ENCODE assay signal across 8 cellular contexts in the genomic region with DNA sequence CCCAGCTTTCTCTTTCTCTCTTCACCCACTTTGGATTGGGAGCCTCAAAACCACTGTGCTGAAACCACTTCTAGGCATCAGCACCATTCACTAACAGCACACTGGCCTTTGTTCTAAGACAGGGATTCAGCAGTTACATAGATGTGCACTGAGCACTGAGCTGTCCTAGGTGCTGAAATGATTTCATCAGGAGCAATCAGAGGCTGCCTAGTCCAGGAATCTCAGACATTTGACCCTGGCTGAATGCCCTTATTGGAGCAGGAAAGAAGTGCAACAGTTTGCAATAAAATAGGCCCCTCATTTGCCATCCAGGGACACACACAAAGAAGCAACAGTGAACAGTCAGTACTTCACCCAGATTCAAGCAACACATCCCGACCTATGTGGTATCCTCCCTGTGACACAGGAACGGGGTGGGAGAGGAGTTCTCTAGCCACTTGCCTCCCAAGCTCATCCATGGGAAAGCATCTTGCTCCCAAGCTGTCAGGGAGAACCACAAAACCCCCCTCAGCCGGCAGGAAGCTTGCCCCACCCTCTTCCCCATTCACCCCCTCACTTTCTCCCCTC.
DNase-seq lines count a peak whose midpoint lies in the region; ATAC-seq and TF ChIP-seq lines count a peak whose summit lies in the region.

No MANE protein-coding gene starts in this region.

- intact Hi-C loops in prostate gland (cut with DNase I) = no loop called here

- CTCF ChIA-PET in WTC11 (lab: Charles Lee) = no interaction called here

- H3K27me3 Mint-ChIP-seq in WTC11 (ENCODE audit: low read depth) = no peaks in the 10 kb centered on the region; the same call in 1 of the 2 replicates
- peaks cover 13% of the 10 kb centered on the region for H3K27me3 Mint-ChIP-seq in activated naive CD8-positive, alpha-beta T cell treated with anti-CD3 and anti-CD28 coated beads for 36 hours
- peaks cover 12% of the 10 kb centered on the region for H3K27me3 Mint-ChIP-seq in stimulated activated naive CD8-positive, alpha-beta T cell treated with anti-CD3 and anti-CD28 coated beads, Interleukin-15, amount 100 ng/mL, for 72 hours

- H3K9me3 ChIP-seq in prostate gland = no peaks in the 10 kb centered on the region

- ATAC-seq in WTC11 (peak; percentile 92), HG03565 (IDR thresholded peaks at IDR 0.05; ENCODE audit: unreplicated experiment) (no peak)
- no peak for ATAC-seq in stimulated activated naive CD8-positive, alpha-beta T cell treated with anti-CD3 and anti-CD28 coated beads, Interleukin-15, amount 100 ng/mL, for 72 hours

- no peak for TF ChIP-seq CTCF in WTC11 (IDR thresholded peaks at IDR 0.05)
- no peak for TF ChIP-seq CTCF in prostate gland (IDR thresholded peaks at IDR 0.05)

- no peaks in the 10 kb centered on the region for H3K4me1 ChIP-seq in prostate gland (replicated peaks)

- WGBS in prostate gland = 66% methylated on average over 3 of the region's 3 CpGs

- H3K36me3 Mint-ChIP-seq in WTC11 = no peaks in the 10 kb centered on the region
- no peaks in the 10 kb centered on the region for H3K36me3 Mint-ChIP-seq in activated naive CD8-positive, alpha-beta T cell treated with anti-CD3 and anti-CD28 coated beads for 36 hours

- H3K36me3 ChIP-seq in prostate gland = no peaks in the 10 kb centered on the region

- TF ChIP-seq POLR2A in prostate gland (IDR thresholded peaks at IDR 0.05) = no peak

- H3K27ac Mint-ChIP-seq in WTC11 = no peak overlapping the region
- no peak overlapping the region for H3K27ac Mint-ChIP-seq in activated naive CD8-positive, alpha-beta T cell treated with anti-CD3 and anti-CD28 coated beads for 36 hours
- no peak overlapping the region for H3K27ac Mint-ChIP-seq in stimulated activated naive CD8-positive, alpha-beta T cell treated with anti-CD3 and anti-CD28 coated beads, Interleukin-15, amount 100 ng/mL, for 72 hours

- no peaks in the 10 kb centered on the region for H3K27me3 ChIP-seq in prostate gland (replicated peaks; ENCODE audit: insufficient read depth)

- no peak overlapping the region for H3K27ac ChIP-seq in prostate gland

- H3K4me3 Mint-ChIP-seq in WTC11 = no peak overlapping the region
- no peak overlapping the region for H3K4me3 Mint-ChIP-seq in activated naive CD8-positive, alpha-beta T cell treated with anti-CD3 and anti-CD28 coated beads for 36 hours
- H3K4me3 Mint-ChIP-seq in stimulated activated naive CD8-positive, alpha-beta T cell treated with anti-CD3 and anti-CD28 coated beads, Interleukin-15, amount 100 ng/mL, for 72 hours = no peak overlapping the region

- DNase-seq in CD1c-positive myeloid dendritic cell (ENCODE audit: extremely low spot score) = peak; percentile 10
- DNase-seq in HS-27A (ENCODE audit: low read depth) = peak; percentile 23
- peak; percentile 52 for DNase-seq in WTC11 (ENCODE audit: low spot score)
- peak; percentile 91 for DNase-seq in iPS-NIHi7 (ENCODE audit: extremely low spot score)
- DNase-seq in activated naive CD8-positive, alpha-beta T cell treated with anti-CD3 and anti-CD28 coated beads for 36 hours = no peak
- no peak for DNase-seq in prostate gland (ENCODE audit: low spot score)
- DNase-seq in stimulated activated naive CD8-positive, alpha-beta T cell treated with anti-CD3 and anti-CD28 coated beads, Interleukin-15, amount 100 ng/mL, for 72 hours = no peak

- H3K9me3 Mint-ChIP-seq in WTC11 = no peaks in the 10 kb centered on the region
- no peaks in the 10 kb centered on the region for H3K9me3 Mint-ChIP-seq in activated naive CD8-positive, alpha-beta T cell treated with anti-CD3 and anti-CD28 coated beads for 36 hours
- no peaks in the 10 kb centered on the region for H3K9me3 Mint-ChIP-seq in stimulated activated naive CD8-positive, alpha-beta T cell treated with anti-CD3 and anti-CD28 coated beads, Interleukin-15, amount 100 ng/mL, for 72 hours

- no peak overlapping the region for H3K4me3 ChIP-seq in prostate gland

- H3K4me1 Mint-ChIP-seq in WTC11 = no peaks in the 10 kb centered on the region
- no peaks in the 10 kb centered on the region for H3K4me1 Mint-ChIP-seq in activated naive CD8-positive, alpha-beta T cell treated with anti-CD3 and anti-CD28 coated beads for 36 hours
- H3K4me1 Mint-ChIP-seq in stimulated activated naive CD8-positive, alpha-beta T cell treated with anti-CD3 and anti-CD28 coated beads, Interleukin-15, amount 100 ng/mL, for 72 hours = no peaks in the 10 kb centered on the region

- POLR2A ChIA-PET in WTC11 (lab: Charles Lee) = no interaction called here

TF ChIP-seq in WTC11, 78 proteins besides CTCF, POLR2A, EP300 and RAD21 (continues in another document):
- TF ChIP-seq ZNF396 (CRISPR knock-in tag; IDR thresholded peaks at IDR 0.05; ENCODE audit: borderline replicate concordance) (no peak), CREB1 (CRISPR knock-in tag; IDR thresholded peaks at IDR 0.05) (no peak), ZNF121 (CRISPR knock-in tag; IDR thresholded peaks at IDR 0.05) (no peak), SOX15 (CRISPR knock-in tag; IDR thresholded peaks at IDR 0.05) (no peak), IRF2 (CRISPR knock-in tag; IDR thresholded peaks at IDR 0.05; ENCODE audit: borderline replicate concordance, low read depth) (no peak), JUN (CRISPR knock-in tag; IDR thresholded peaks at IDR 0.05) (0 out of 2 replicates have a peak, but pooled peaks have one; percentile 37), OVOL2 (CRISPR knock-in tag; IDR thresholded peaks at IDR 0.05; ENCODE audit: borderline replicate concordance) (no peak), PRRX2 (CRISPR knock-in tag; IDR thresholded peaks at IDR 0.05) (no peak), MAX (CRISPR knock-in tag; IDR thresholded peaks at IDR 0.05) (no peak; the same call in 1 of the 2 replicates), ZNF423 (CRISPR knock-in tag; IDR thresholded peaks at IDR 0.05) (no peak), SP1 (CRISPR knock-in tag; conservative IDR thresholded peaks at IDR 0.05) (no peak; the same call in 1 of the 2 replicates), GABPB1 (CRISPR knock-in tag; IDR thresholded peaks at IDR 0.05) (peak; percentile 91), GRHL2 (CRISPR knock-in tag; IDR thresholded peaks at IDR 0.05; ENCODE audit: insufficient replicate concordance, severe bottlenecking) (no peak), TEAD4 (CRISPR knock-in tag; IDR thresholded peaks at IDR 0.05) (peak; percentile 68; the same call in 1 of the 2 replicates), NR3C1 (CRISPR knock-in tag; conservative IDR thresholded peaks at IDR 0.05; ENCODE audit: low read depth) (no peak), ZNF263 (CRISPR knock-in tag; IDR thresholded peaks at IDR 0.05; ENCODE audit: low read depth) (no peak), CBFB (CRISPR knock-in tag; IDR thresholded peaks at IDR 0.05; ENCODE audit: low read depth) (no peak), ZNF219 (CRISPR knock-in tag; IDR thresholded peaks at IDR 0.05; ENCODE audit: borderline replicate concordance) (no peak), ZNF232 (CRISPR knock-in tag; IDR thresholded peaks at IDR 0.05) (peak; percentile 70; the same call in 1 of the 2 replicates), ZBTB21 (CRISPR knock-in tag; IDR thresholded peaks at IDR 0.05; ENCODE audit: borderline replicate concordance) (0 out of 2 replicates have a peak, but pooled peaks have one; percentile 52), JAZF1 (CRISPR knock-in tag; IDR thresholded peaks at IDR 0.05) (no peak), NR1H2 (CRISPR knock-in tag; IDR thresholded peaks at IDR 0.05) (no peak), NFATC4 (CRISPR knock-in tag; IDR thresholded peaks at IDR 0.05) (no peak)
- TF ChIP-seq, protein P1, sequence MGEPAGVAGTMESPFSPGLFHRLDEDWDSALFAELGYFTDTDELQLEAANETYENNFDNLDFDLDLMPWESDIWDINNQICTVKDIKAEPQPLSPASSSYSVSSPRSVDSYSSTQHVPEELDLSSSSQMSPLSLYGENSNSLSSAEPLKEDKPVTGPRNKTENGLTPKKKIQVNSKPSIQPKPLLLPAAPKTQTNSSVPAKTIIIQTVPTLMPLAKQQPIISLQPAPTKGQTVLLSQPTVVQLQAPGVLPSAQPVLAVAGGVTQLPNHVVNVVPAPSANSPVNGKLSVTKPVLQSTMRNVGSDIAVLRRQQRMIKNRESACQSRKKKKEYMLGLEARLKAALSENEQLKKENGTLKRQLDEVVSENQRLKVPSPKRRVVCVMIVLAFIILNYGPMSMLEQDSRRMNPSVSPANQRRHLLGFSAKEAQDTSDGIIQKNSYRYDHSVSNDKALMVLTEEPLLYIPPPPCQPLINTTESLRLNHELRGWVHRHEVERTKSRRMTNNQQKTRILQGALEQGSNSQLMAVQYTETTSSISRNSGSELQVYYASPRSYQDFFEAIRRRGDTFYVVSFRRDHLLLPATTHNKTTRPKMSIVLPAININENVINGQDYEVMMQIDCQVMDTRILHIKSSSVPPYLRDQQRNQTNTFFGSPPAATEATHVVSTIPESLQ (CRISPR knock-in tag; IDR thresholded peaks at IDR 0.05) = no peak
- TF ChIP-seq, protein P2, sequence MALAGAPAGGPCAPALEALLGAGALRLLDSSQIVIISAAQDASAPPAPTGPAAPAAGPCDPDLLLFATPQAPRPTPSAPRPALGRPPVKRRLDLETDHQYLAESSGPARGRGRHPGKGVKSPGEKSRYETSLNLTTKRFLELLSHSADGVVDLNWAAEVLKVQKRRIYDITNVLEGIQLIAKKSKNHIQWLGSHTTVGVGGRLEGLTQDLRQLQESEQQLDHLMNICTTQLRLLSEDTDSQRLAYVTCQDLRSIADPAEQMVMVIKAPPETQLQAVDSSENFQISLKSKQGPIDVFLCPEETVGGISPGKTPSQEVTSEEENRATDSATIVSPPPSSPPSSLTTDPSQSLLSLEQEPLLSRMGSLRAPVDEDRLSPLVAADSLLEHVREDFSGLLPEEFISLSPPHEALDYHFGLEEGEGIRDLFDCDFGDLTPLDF (CRISPR knock-in tag; IDR thresholded peaks at IDR 0.05) = 0 out of 2 replicates have a peak, but pooled peaks have one; percentile 41
- TF ChIP-seq, protein P3, sequence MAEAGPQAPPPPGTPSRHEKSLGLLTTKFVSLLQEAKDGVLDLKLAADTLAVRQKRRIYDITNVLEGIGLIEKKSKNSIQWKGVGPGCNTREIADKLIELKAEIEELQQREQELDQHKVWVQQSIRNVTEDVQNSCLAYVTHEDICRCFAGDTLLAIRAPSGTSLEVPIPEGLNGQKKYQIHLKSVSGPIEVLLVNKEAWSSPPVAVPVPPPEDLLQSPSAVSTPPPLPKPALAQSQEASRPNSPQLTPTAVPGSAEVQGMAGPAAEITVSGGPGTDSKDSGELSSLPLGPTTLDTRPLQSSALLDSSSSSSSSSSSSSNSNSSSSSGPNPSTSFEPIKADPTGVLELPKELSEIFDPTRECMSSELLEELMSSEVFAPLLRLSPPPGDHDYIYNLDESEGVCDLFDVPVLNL (CRISPR knock-in tag; IDR thresholded peaks at IDR 0.05; ENCODE audit: borderline replicate concordance, low read depth) = no peak

Comparison
In these comparisons a context has a peak if more than half of its experiments do, and no peak if none do; other contexts are left out.
1. DNase-seq: peak in CD1c-positive myeloid dendritic cell (single experiment), HS-27A (single experiment), WTC11 (single experiment) and iPS-NIHi7 (single experiment); none in activated naive CD8-positive, alpha-beta T cell treated with anti-CD3 and anti-CD28 coated beads for 36 hours (single experiment), prostate gland (single experiment) and stimulated activated naive CD8-positive, alpha-beta T cell treated with anti-CD3 and anti-CD28 coated beads, Interleukin-15, amount 100 ng/mL, for 72 hours (0 of 2).